In the genomic region with DNA sequence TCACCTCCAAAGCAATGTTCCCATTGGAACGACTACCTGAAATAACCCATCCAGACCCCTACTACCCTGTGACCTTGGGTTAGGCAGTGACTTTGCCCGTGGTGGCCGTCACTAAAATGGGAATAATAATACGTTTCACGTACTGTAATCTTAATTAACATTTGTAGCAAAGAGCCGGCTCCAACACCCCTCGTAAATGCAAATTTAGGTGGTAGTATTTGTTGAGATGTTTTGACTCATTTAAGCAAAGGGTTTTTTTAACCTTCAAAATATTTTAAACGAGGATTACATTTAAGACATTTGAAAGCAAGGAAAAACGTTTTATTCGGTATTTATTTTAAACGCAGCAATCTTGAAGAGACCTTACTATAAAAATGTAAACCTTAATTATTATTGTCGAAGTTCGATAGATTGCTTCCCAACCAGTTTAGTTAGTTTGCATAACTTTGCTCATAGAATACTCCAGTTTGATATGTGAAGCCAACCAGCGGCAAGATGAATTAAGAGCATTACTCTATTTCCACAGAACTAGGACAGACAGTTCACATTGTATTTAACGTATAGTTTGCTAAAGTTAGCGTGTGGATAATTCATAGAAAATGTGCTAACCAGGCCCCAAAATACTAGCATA, we compare ENCODE assay signal across 8 cellular contexts. TPM values are rescaled to one million over a fixed set of nuclear protein-coding genes. Genes with fewer than 3 reads are reported as not detected.
DNase-seq lines count a peak whose midpoint lies in the region; FAIRE-seq and TF ChIP-seq lines count a peak whose summit lies in the region.

No MANE protein-coding gene starts in this region.

- H3K27ac Mint-ChIP-seq in mesothelial cell of epicardium, result peak overlapping the region; percentile 100

- H3K27me3 ChIP-seq in bronchial epithelial cell (ENCODE audit: control insufficient read depth, insufficient read depth, low read length) (no peaks in the 10 kb centered on the region), vagina (no peaks in the 10 kb centered on the region)

- FAIRE-seq in bronchial epithelial cell (lab: Jason Lieb, UNC), result no peak

- H3K9me3 ChIP-seq in KOPT-K1 (ENCODE audit: insufficient read depth, low read length, poor library complexity, severe bottlenecking) (no peaks in the 10 kb centered on the region), vagina (no peaks in the 10 kb centered on the region)

- H3K9me3 Mint-ChIP-seq in mesothelial cell of epicardium, result no peaks in the 10 kb centered on the region

- no peaks in the 10 kb centered on the region for H3K27me3 Mint-ChIP-seq in mesothelial cell of epicardium (ENCODE audit: low read depth)

- H3K27ac ChIP-seq in KOPT-K1 (ENCODE audit: low read depth, low read length, poor library complexity, severe bottlenecking), result peak overlapping the region; percentile 99
- peak overlapping the region; percentile 100 for H3K27ac ChIP-seq in vagina

- H3K4me1 Mint-ChIP-seq in mesothelial cell of epicardium, result peaks cover 24% of the 10 kb centered on the region

- peak overlapping the region; percentile 98 for H3K4me3 Mint-ChIP-seq in mesothelial cell of epicardium

- peaks cover 43% of the 10 kb centered on the region for H3K4me1 ChIP-seq in vagina

- TF ChIP-seq CTCF in GM12864 (IDR thresholded peaks at IDR 0.05; ENCODE audit: low read depth, low read length, missing control alignments) (no peak), bronchial epithelial cell (IDR thresholded peaks at IDR 0.05; ENCODE audit: insufficient read depth, low read length, severe bottlenecking) (no peak), mesothelial cell of epicardium (IDR thresholded peaks at IDR 0.05; ENCODE audit: unreplicated experiment) (no peak), vagina (IDR thresholded peaks at IDR 0.05) (no peak)

- intact Hi-C loops in vagina (cut with DNase I), result loop anchor here (5.0 kb wide), 1 partner anchor 644 kb away; the partner anchor contains the start of gene SLC38A2

- no peak for TF ChIP-seq POLR2A in vagina (IDR thresholded peaks at IDR 0.05)

- DNase-seq in GM12864 (ENCODE audit: low read depth), result no peak
- DNase-seq in bronchial epithelial cell (ENCODE audit: low read depth), result peak; percentile 56
- no peak for DNase-seq in mesothelial cell of epicardium (ENCODE audit: low spot score in 2 of 2, unreplicated experiment in 2 of 2)
- no peak for DNase-seq in vagina (ENCODE audit: extremely low spot score in 2 of 2)
- no peak for DNase-seq in NCI-H2081 treated with DMSO at 0.1 percent for 48 hours (lab: John Stamatoyannopoulos, UW)
- DNase-seq in UCSD-AML1 (lab: John Stamatoyannopoulos, UW; ENCODE audit: unreplicated experiment), result no peak
- no peak for DNase-seq in NCI-H2107 (lab: John Stamatoyannopoulos, UW)

- peaks cover 3% of the 10 kb centered on the region for H3K36me3 ChIP-seq in KOPT-K1 (ENCODE audit: insufficient read depth, low read length)
- H3K36me3 ChIP-seq in bronchial epithelial cell (ENCODE audit: control insufficient read depth, insufficient read depth, low read length), result no peaks in the 10 kb centered on the region
- no peaks in the 10 kb centered on the region for H3K36me3 ChIP-seq in vagina

- H3K4me3 ChIP-seq in GM12864 (ENCODE audit: low read depth, low read length) (peak overlapping the region; percentile 91), bronchial epithelial cell (ENCODE audit: low read depth, low read length) (peak overlapping the region; percentile 92), vagina (peak overlapping the region; percentile 67 to 86)

- H3K36me3 Mint-ChIP-seq in mesothelial cell of epicardium, result no peaks in the 10 kb centered on the region

RNA-seq across cellular contexts. Expression of gene ARID2, which starts 1.4 kb away (rescaled TPM):
- total RNA-seq in bronchial epithelial cell, result 14.2 TPM in 2 replicates
- 57.9 to 67.1 TPM (median 64.3 TPM) in 3 replicates for total RNA-seq in mesothelial cell of epicardium
- 39.0 TPM for total RNA-seq in vagina
